In genomic region chr9:127825319-127826051, GRCh38 we compare ENCODE assay signal across 7 cellular contexts. TPM values are rescaled to one million over a fixed set of nuclear protein-coding genes. Genes with fewer than 3 reads are reported as not detected.
DNase-seq lines count a peak whose midpoint lies in the region; ATAC-seq and TF ChIP-seq lines count a peak whose summit lies in the region.
"Had no signal": no experiment of that assay in that cellular context is flagged by ENCODE, and none has a peak within 500 bp of the region (broad histone marks: within the 10 kb centered on the region; RNA-seq: fewer than 3 reads in every experiment).

No MANE protein-coding gene starts in this region.

- H3K27me3 Mint-ChIP-seq in neural progenitor cell (ENCODE audit: insufficient read depth, low read depth): peaks cover 6% of the 10 kb centered on the region

- ATAC-seq in GM19324 (IDR thresholded peaks at IDR 0.05; ENCODE audit: low FRiP score, unreplicated experiment): no peak
- ATAC-seq in HG03039 (IDR thresholded peaks at IDR 0.05; ENCODE audit: unreplicated experiment): no peak

- H3F3A ChIP-seq in neural progenitor cell (ENCODE audit: low read depth): peaks cover 30% of the 10 kb centered on the region

- no peak overlapping the region for H3K27ac ChIP-seq in neural progenitor cell

- peak overlapping the region; percentile 50 for H3K4me3 Mint-ChIP-seq in neural progenitor cell
- H3K4me3 Mint-ChIP-seq: T-helper 1 cell treated with Interleukin-12 subunit alpha and Interleukin-12 subunit beta and Interleukin-4 antibody, amounts not matched to agents 30 μg/mL and 1 μg/mL, for 36 hours had no signal

- no peaks in the 10 kb centered on the region for H3K36me3 Mint-ChIP-seq in neural progenitor cell

- peak overlapping the region; percentile 20 for H3K4me3 ChIP-seq in neural progenitor cell

- no peaks in the 10 kb centered on the region for H3K9me3 ChIP-seq in neural progenitor cell (ENCODE audit: low read depth)

- H3K9me3 Mint-ChIP-seq in neural progenitor cell: no peaks in the 10 kb centered on the region
- H3K9me3 Mint-ChIP-seq: T-helper 1 cell treated with Interleukin-12 subunit alpha and Interleukin-12 subunit beta and Interleukin-4 antibody, amounts not matched to agents 30 μg/mL and 1 μg/mL, for 36 hours had no signal

- H3K27me3 ChIP-seq in neural progenitor cell: peaks cover 27% of the 10 kb centered on the region

- no peaks in the 10 kb centered on the region for H3K79me2 ChIP-seq in neural progenitor cell (ENCODE audit: low read depth)

- H3K4me1 Mint-ChIP-seq in neural progenitor cell: peaks cover 24% of the 10 kb centered on the region

- in situ Hi-C loops in GM13977 (cut with MboI; ENCODE audit: low pct_unique_long_range_greater_than_20kb, low sequenced_read_pairs, unreplicated experiment): no loop called here

- H3K4me2 ChIP-seq in neural progenitor cell: peak overlapping the region; percentile 59

- no peak overlapping the region for H3K27ac Mint-ChIP-seq in neural progenitor cell
- H3K27ac Mint-ChIP-seq: T-helper 1 cell treated with Interleukin-12 subunit alpha and Interleukin-12 subunit beta and Interleukin-4 antibody, amounts not matched to agents 30 μg/mL and 1 μg/mL, for 36 hours had no signal

- peak; percentile 50 for TF ChIP-seq CTCF in GM13977 (IDR thresholded peaks at IDR 0.05; ENCODE audit: extremely low read depth, insufficient read depth, missing control alignments)
- TF ChIP-seq CTCF in neural progenitor cell (IDR thresholded peaks at IDR 0.05): peak; percentile 65

- no peaks in the 10 kb centered on the region for H4K20me1 ChIP-seq in neural progenitor cell (ENCODE audit: low read depth)

- peaks cover 4% of the 10 kb centered on the region for H3K4me1 ChIP-seq in neural progenitor cell

- H3K9ac ChIP-seq in neural progenitor cell: no peak overlapping the region

- H2AFZ ChIP-seq in neural progenitor cell (replicated peaks): no peak overlapping the region

- DNase-seq in GM13977 (ENCODE audit: low spot score) (no peak), astrocyte of the hippocampus (ENCODE audit: low read depth, low spot score) (peak; percentile 49), neural progenitor cell (ENCODE audit: low spot score) (peak; percentile 92), Kasumi-1 (lab: John Stamatoyannopoulos, UW) (no peak)

- H3K36me3 ChIP-seq in neural progenitor cell: no peaks in the 10 kb centered on the region

RNA-seq across cellular contexts. Expression of gene FPGS, which starts 22.8 kb away (rescaled TPM):
- total RNA-seq in neural progenitor cell (ENCODE audit: low replicate concordance): 32.8 and 60.5 TPM in 2 replicates

RNA-seq across cellular contexts. Expression of gene ENG, which starts 29.0 kb away (rescaled TPM):
- total RNA-seq in neural progenitor cell (ENCODE audit: low replicate concordance): 0.19 TPM in 1 of 2 replicates, not detected in the other

RNA-seq across cellular contexts. Expression of gene CDK9, which starts 39.7 kb away (rescaled TPM):
- 22.5 and 47.8 TPM in 2 replicates for total RNA-seq in neural progenitor cell (ENCODE audit: low replicate concordance)

RNA-seq across cellular contexts. Expression of gene SH2D3C, which starts 47.0 kb away (rescaled TPM):
- 1.8 and 1.9 TPM in 2 replicates for total RNA-seq in neural progenitor cell (ENCODE audit: low replicate concordance)

RNA-seq across cellular contexts. Expression of gene AK1, which starts 52.0 kb away (rescaled TPM):
- total RNA-seq in neural progenitor cell (ENCODE audit: low replicate concordance): 20.5 and 25.6 TPM in 2 replicates

Comparison
In these comparisons a context has a peak if more than half of its experiments do, and no peak if none do; other contexts are left out.
1. DNase-seq: peak in astrocyte of the hippocampus (single experiment) and neural progenitor cell (single experiment); none in GM13977 (single experiment) and Kasumi-1 (0 of 2).